21 cellular contexts compared by ENCODE assay signal in the genomic region with DNA sequence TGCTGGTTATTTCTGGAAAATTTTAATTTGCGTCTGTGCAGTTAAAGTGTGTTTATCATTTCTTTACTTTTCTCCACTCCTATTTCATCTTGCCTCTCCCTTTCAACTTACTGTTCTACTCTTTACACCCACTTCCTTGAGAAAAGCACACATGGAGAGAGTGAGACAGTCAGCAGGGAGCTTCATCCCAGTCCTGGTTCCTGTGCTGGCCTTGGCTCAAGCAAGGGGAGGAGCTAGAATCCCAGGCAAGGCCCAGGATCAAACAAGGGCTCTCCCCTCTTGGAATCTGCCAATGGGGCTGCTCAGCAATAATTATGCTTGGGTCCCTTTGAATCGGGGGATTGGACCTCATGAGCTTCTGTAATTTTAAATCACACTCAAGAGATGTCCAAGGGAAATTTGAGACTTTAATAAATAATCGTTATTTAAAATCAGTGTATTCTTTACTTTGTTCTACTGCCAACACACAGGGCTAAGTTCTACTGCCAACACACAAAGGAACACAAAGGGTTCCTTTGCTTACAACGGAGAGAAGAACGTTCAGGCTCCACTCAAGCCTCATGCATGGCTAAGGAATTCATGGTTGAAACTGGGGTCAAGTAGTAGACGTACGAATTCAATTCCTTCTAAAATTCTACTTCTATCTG.
"Had no signal": no experiment of that assay in that cellular context is flagged by ENCODE, and none has a peak within 500 bp of the region (broad histone marks: within the 10 kb centered on the region; RNA-seq: fewer than 3 reads in every experiment).

No MANE protein-coding gene starts in this region.

- ATAC-seq: activated CD8-positive, alpha-beta T cell treated with anti-CD3 and anti-CD28 coated beads, Interleukin-2, amount 10 ng/mL, durations not matched to agents 7 days and 5 days; activated naive CD4-positive, alpha-beta T cell treated with anti-CD3 and anti-CD28 coated beads, Interleukin-2, amount 50 U/mL, for 72 hours; left colon; natural killer cell; right cardiac atrium; T-helper 17 cell had no signal

- DNase-seq: activated CD4-positive, alpha-beta T cell treated with anti-CD3 and anti-CD28 coated beads, Interleukin-2, amount 10 ng/mL, durations not matched to agents 7 days and 5 days; activated CD4-positive, CD25-positive, alpha-beta regulatory T cell treated with anti-CD3 and anti-CD28 coated beads, Interleukin-2, amount 50 U/mL, for 72 hours; activated CD8-positive, alpha-beta T cell treated with anti-CD3 and anti-CD28 coated beads, Interleukin-2, amount 10 ng/mL, durations not matched to agents 7 days and 5 days; aorta; brain microvascular endothelial cell; central memory CD4-positive, alpha-beta T cell; effector memory CD4-positive, alpha-beta T cell; foreskin melanocyte; glutamatergic neuron; hippocampal formation; left colon; natural killer cell; stimulated activated CD4-positive, alpha-beta T cell treated with anti-CD3 and anti-CD28 coated beads, Interleukin-12 subunit alpha, Interleukin-12 subunit beta, amount 100 ng/mL, for 4 hours; SW 1271; T-helper 17 cell; tibial artery had no signal

- H3K27ac ChIP-seq: brain microvascular endothelial cell, tibial artery had no signal

- H3K36me3 Mint-ChIP-seq: activated naive CD4-positive, alpha-beta T cell treated with anti-CD3 and anti-CD28 coated beads, Interleukin-2, amount 50 U/mL, for 72 hours; natural killer cell had no signal

- H3K4me3 Mint-ChIP-seq: activated CD4-positive, alpha-beta T cell treated with anti-CD3 and anti-CD28 coated beads, Interleukin-2, amount 10 ng/mL, durations not matched to agents 7 days and 5 days; activated CD8-positive, alpha-beta T cell treated with anti-CD3 and anti-CD28 coated beads, Interleukin-2, amount 10 ng/mL, durations not matched to agents 7 days and 5 days; natural killer cell; stimulated activated naive CD8-positive, alpha-beta T cell treated with anti-CD3 and anti-CD28 coated beads, Interleukin-15, Interleukin-2, amounts not matched to agents 100 ng/mL and 50 ng/mL, for 24 hours; T-helper 17 cell had no signal

- H3K27me3 ChIP-seq: brain microvascular endothelial cell, tibial artery had no signal

- H3K9me3 Mint-ChIP-seq: activated CD4-positive, alpha-beta T cell treated with anti-CD3 and anti-CD28 coated beads, Interleukin-2, amount 10 ng/mL, durations not matched to agents 7 days and 5 days; stimulated activated naive CD8-positive, alpha-beta T cell treated with anti-CD3 and anti-CD28 coated beads, Interleukin-15, Interleukin-2, amounts not matched to agents 100 ng/mL and 50 ng/mL, for 24 hours had no signal

- H3K27ac Mint-ChIP-seq: activated CD4-positive, alpha-beta T cell treated with anti-CD3 and anti-CD28 coated beads, Interleukin-2, amount 10 ng/mL, durations not matched to agents 7 days and 5 days; activated CD8-positive, alpha-beta T cell treated with anti-CD3 and anti-CD28 coated beads, Interleukin-2, amount 10 ng/mL, durations not matched to agents 7 days and 5 days; activated naive CD4-positive, alpha-beta T cell treated with anti-CD3 and anti-CD28 coated beads, Interleukin-2, amount 50 U/mL, for 72 hours; natural killer cell; stimulated activated naive CD8-positive, alpha-beta T cell treated with anti-CD3 and anti-CD28 coated beads, Interleukin-15, Interleukin-2, amounts not matched to agents 100 ng/mL and 50 ng/mL, for 24 hours; T-helper 17 cell had no signal

- H3K4me1 ChIP-seq: tibial artery had no signal

- FAIRE-seq: keratinocyte had no signal

- H3K9me3 ChIP-seq: tibial artery had no signal

- H3K36me3 ChIP-seq: brain microvascular endothelial cell, tibial artery had no signal

- H3K4me3 ChIP-seq: lung, tibial artery had no signal

- H3K4me1 Mint-ChIP-seq: activated CD4-positive, alpha-beta T cell treated with anti-CD3 and anti-CD28 coated beads, Interleukin-2, amount 10 ng/mL, durations not matched to agents 7 days and 5 days; natural killer cell; T-helper 17 cell had no signal
